ENCODE assay signal across 8 cellular contexts in the genomic region with DNA sequence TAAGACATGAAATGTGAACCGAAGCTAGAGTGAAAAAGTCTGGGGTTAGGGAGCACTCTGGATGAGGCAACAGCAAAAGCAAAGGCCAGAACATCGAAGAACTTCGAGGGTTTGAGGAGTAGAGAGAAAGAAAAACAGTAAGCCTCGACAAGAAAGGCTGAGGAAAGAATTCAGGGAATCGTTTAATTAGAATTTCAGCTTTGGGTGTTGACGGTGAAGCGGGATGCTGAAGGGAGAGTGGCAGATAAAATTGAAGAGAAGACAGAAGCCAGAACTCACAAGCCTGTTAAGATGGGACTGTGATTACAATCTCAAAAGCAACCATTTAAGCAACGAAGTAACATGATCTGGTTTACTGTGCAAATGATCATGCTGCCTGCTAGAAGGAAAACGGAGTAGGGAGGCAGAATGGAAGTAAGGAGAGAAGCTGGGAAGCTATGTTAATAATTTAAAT. TPM values are rescaled to one million over a fixed set of nuclear protein-coding genes. Genes with fewer than 3 reads are reported as not detected.
DNase-seq lines count a peak whose midpoint lies in the region; ATAC-seq and TF ChIP-seq lines count a peak whose summit lies in the region.

No MANE protein-coding gene starts in this region.

- no peaks in the 10 kb centered on the region for H3K27me3 ChIP-seq in BE2C
- no peaks in the 10 kb centered on the region for H3K27me3 ChIP-seq in HUES64 (ENCODE audit: insufficient read depth, low read length)
- H3K27me3 ChIP-seq in muscle layer of duodenum (ENCODE audit: low read depth, low read length), result no peaks in the 10 kb centered on the region

- H3K4me1 ChIP-seq in BE2C, result peaks cover 4% of the 10 kb centered on the region; the same call in 1 of the 2 replicates
- H3K4me1 ChIP-seq in HUES64 (ENCODE audit: insufficient read depth, low read length), result peaks cover 59% of the 10 kb centered on the region
- H3K4me1 ChIP-seq in muscle layer of duodenum (ENCODE audit: control insufficient read depth in 1 of 2, insufficient read depth in 2 of 2, low read length in 2 of 2), result peaks cover 4 to 12% of the 10 kb centered on the region in 2 donors

- 0 out of 2 replicates have a peak, but pooled peaks cover 2% of the 10 kb centered on the region for H3K9me3 ChIP-seq in BE2C
- no peaks in the 10 kb centered on the region for H3K9me3 ChIP-seq in HUES64 (ENCODE audit: insufficient read depth, low read depth, low read length)
- H3K9me3 ChIP-seq in muscle layer of duodenum (ENCODE audit: control insufficient read depth in 1 of 2, low read length in 2 of 2), result no peaks in the 10 kb centered on the region

- 11% methylated on average over 9 of the region's 9 CpGs for WGBS in HUES64

- H3K9ac ChIP-seq in HUES64 (ENCODE audit: low read depth, low read length), result peak overlapping the region; percentile 70

- intact Hi-C loops in left colon (cut with DNase I, micrococcal nuclease), result no loop called here

- no peak for TF ChIP-seq CTCF in BE2C (IDR thresholded peaks at IDR 0.05; ENCODE audit: low read depth, low read length)

- H3K27ac ChIP-seq in HUES64 (ENCODE audit: low read depth, low read length) (peak overlapping the region; percentile 76), caudate nucleus (ENCODE audit: low read depth, low read length) (peak overlapping the region; percentile 68), muscle layer of duodenum (ENCODE audit: low read length) (peak overlapping the region; percentile 98)

- H3K36me3 ChIP-seq in BE2C, result no peaks in the 10 kb centered on the region
- no peaks in the 10 kb centered on the region for H3K36me3 ChIP-seq in HUES64 (ENCODE audit: insufficient read depth, low read length)
- peaks cover 0 to 17% of the 10 kb centered on the region in 2 donors for H3K36me3 ChIP-seq in muscle layer of duodenum (ENCODE audit: control insufficient read depth in 1 of 2, insufficient read depth in 2 of 2, low read length in 2 of 2)

- ATAC-seq in HG02798 (IDR thresholded peaks at IDR 0.05; ENCODE audit: poor library complexity, unreplicated experiment) (no peak), left colon (no peak)

- DNase-seq in BE2C (peak; percentile 14), caudate nucleus (lab: John Stamatoyannopoulos, UW) (no peak), NCI-H1694 treated with DMSO at 0.1 percent for 48 hours (lab: John Stamatoyannopoulos, UW) (no peak), left colon (no peak), SW480 (ENCODE audit: low spot score) (no peak)

- H3K4me3 ChIP-seq in BE2C (ENCODE audit: low read depth, low read length), result peak overlapping the region; percentile 88
- peak overlapping the region; percentile 77 for H3K4me3 ChIP-seq in HUES64 (ENCODE audit: low read length)
- peak overlapping the region; percentile 78 to 90 for H3K4me3 ChIP-seq in muscle layer of duodenum (ENCODE audit: low read depth in 1 of 2, low read length in 2 of 2)

RNA-seq across cellular contexts. Expression of gene TRDMT1, which starts 2.1 kb away (rescaled TPM):
- polyA plus RNA-seq in BE2C (2012; ENCODE audit: insufficient read depth, insufficient read length, low read depth), result 3.5 TPM
- polyA plus RNA-seq in HUES64 (2013, experiment 1 of 2), result 15.5 TPM
- polyA plus RNA-seq in HUES64 (2013, experiment 2 of 2), result 12.7 TPM
- 1 to 10 TPM; 4.6 to 4.9 TPM for total RNA-seq in left colon

RNA-seq across cellular contexts. Expression of gene VIM, which starts 28.7 kb away (rescaled TPM):
- 149 TPM for polyA plus RNA-seq in BE2C (2012; ENCODE audit: insufficient read depth, insufficient read length, low read depth)
- polyA plus RNA-seq in HUES64 (2013, experiment 1 of 2), result 711 TPM
- polyA plus RNA-seq in HUES64 (2013, experiment 2 of 2), result 820 TPM
- total RNA-seq in left colon, result 100 to 1,000 TPM; 137 to 290 TPM
